ENCODE assay signal across 8 cellular contexts in genomic region chr19:9323919-9324583, GRCh38. TPM values are rescaled to one million over a fixed set of nuclear protein-coding genes. Genes with fewer than 3 reads are reported as not detected.
A peak's percentile ranks its signal among the peaks of the same experiment; 100 is the strongest.
DNase-seq lines count a peak whose midpoint lies in the region; TF ChIP-seq lines count a peak whose summit lies in the region.

Gene ZNF559 (plus strand): TSS chr19:9324179. CDS start chr19:9338550, 14,371 bp downstream.

- H4K5ac ChIP-seq in H9 (ENCODE audit: insufficient read length, low read depth, low read length), result no peak within 1 kb of the TSS

- H3K4me3 ChIP-seq in MG63 (peak within 1 kb of the TSS; percentile 75), foreskin fibroblast (ENCODE audit: low read depth in 1 of 2, low read length in 2 of 2) (peak within 1 kb of the TSS; percentile 75 to 82), neuron (ENCODE audit: low read length) (peak within 1 kb of the TSS; percentile 54)

- peaks cover 4% of the 10 kb centered on the region for H3K79me1 ChIP-seq in H9 (ENCODE audit: insufficient read depth, low read depth, low read length, poor library complexity, severe bottlenecking)

- peaks cover 46 to 54% (median 53%) of the 10 kb centered on the region in 3 experiments for H3K36me3 Mint-ChIP-seq in H9 (ENCODE audit: insufficient read depth in 1 of 3, low read depth in 3 of 3)

- peaks cover 2% of the 10 kb centered on the region for H3K27me3 Mint-ChIP-seq in H9 (ENCODE audit: low read depth)

- no peak within 1 kb of the TSS for H2BK120ac ChIP-seq in H9 (ENCODE audit: low read depth, low read length, poor library complexity, severe bottlenecking)

- no peak within 1 kb of the TSS for H2BK12ac ChIP-seq in H9 (ENCODE audit: insufficient read length, low read depth, low read length)

- DNase-seq in GDM1 (lab: John Stamatoyannopoulos, UW) (peak; percentile 93), H9 (peak; percentile 95), MG63 (peak; percentile 94), SHP77 (lab: John Stamatoyannopoulos, UW) (peak; percentile 90 to 91), activated gamma-delta T cell (lab: John Stamatoyannopoulos, UW) (peak; percentile 92), foreskin fibroblast (peak; percentile 92 to 98), stromal cell of bone marrow (ENCODE audit: low read depth) (peak; percentile 90)

- H3K36me3 ChIP-seq in MG63 (peaks cover 14% of the 10 kb centered on the region), neuron (ENCODE audit: insufficient read depth, low read length) (peaks cover 3% of the 10 kb centered on the region)

- no peak within 1 kb of the TSS for H4K91ac ChIP-seq in H9 (ENCODE audit: insufficient read length, low read depth, low read length)

- H3K27me3 ChIP-seq in H9 (ENCODE audit: insufficient read depth, low read length), result no peaks in the 10 kb centered on the region
- no peaks in the 10 kb centered on the region for H3K27me3 ChIP-seq in MG63
- no peaks in the 10 kb centered on the region for H3K27me3 ChIP-seq in neuron (ENCODE audit: insufficient read depth, low read length)

- H4K8ac ChIP-seq in H9 (replicated peaks; ENCODE audit: insufficient read length, low read depth, low read length), result no peak within 1 kb of the TSS

- TF ChIP-seq CTCF in H9 (conservative IDR thresholded peaks at IDR 0.05), result peak; percentile 59; the same call in 2 of the 3 replicates
- TF ChIP-seq CTCF in foreskin fibroblast (IDR thresholded peaks at IDR 0.05; ENCODE audit: low read depth, low read length), result peak; percentile 34

- H3K23ac ChIP-seq in H9 (ENCODE audit: insufficient read length, low read depth, low read length), result no peak within 1 kb of the TSS

- no peak within 1 kb of the TSS for H3K4ac ChIP-seq in H9 (ENCODE audit: low read depth, low read length)

- no peak within 1 kb of the TSS for H3T11ph ChIP-seq in H9 (ENCODE audit: low read length)

- H3K9me3 Mint-ChIP-seq in H9, result peaks cover 65 to 72% of the 10 kb centered on the region in 2 experiments

- peak within 1 kb of the TSS; percentile 64 for H3K9ac ChIP-seq in H9 (ENCODE audit: extremely low read depth, insufficient read length, low read length)

- peak within 1 kb of the TSS; percentile 84 to 88 for H3K4me3 Mint-ChIP-seq in H9

- H2BK20ac ChIP-seq in H9 (ENCODE audit: low read depth, low read length, poor library complexity, severe bottlenecking), result no peak within 1 kb of the TSS

- peak within 1 kb of the TSS; percentile 96 to 97 (median 96) for H3K27ac Mint-ChIP-seq in H9

- peak within 1 kb of the TSS; percentile 83 for H3K4me2 ChIP-seq in H9 (ENCODE audit: insufficient read depth, insufficient read length, low read length)

- no peak within 1 kb of the TSS for H2BK5ac ChIP-seq in H9 (ENCODE audit: insufficient read length, low read length)

- H2AFZ ChIP-seq in H9 (ENCODE audit: low read length), result peak within 1 kb of the TSS; percentile 82
- H2AFZ ChIP-seq in neuron (ENCODE audit: low read depth, low read length), result peak within 1 kb of the TSS; percentile 90

- no peak within 1 kb of the TSS for H2BK15ac ChIP-seq in H9 (ENCODE audit: low read depth, low read length)

- WGBS in H9 (ENCODE audit: extremely low coverage, insufficient read length, low lambda C conversion rate), result no CpG with 5 or more reads among the region's 48 CpGs

- H3K79me2 ChIP-seq in H9 (ENCODE audit: insufficient read depth, low read length), result no peaks in the 10 kb centered on the region; the same call in 1 of the 2 replicates

- H3K9me3 ChIP-seq in H9 (ENCODE audit: control insufficient read depth, low read depth, low read length), result no peaks in the 10 kb centered on the region
- peaks cover 43% of the 10 kb centered on the region for H3K9me3 ChIP-seq in MG63
- H3K9me3 ChIP-seq in neuron (ENCODE audit: low read length), result peaks cover 16% of the 10 kb centered on the region

- H3K18ac ChIP-seq in H9 (ENCODE audit: insufficient read length, low read depth, low read length), result peak within 1 kb of the TSS; percentile 62

- peaks cover 3% of the 10 kb centered on the region for H3K23me2 ChIP-seq in H9 (ENCODE audit: insufficient read length, low read depth, low read length, poor library complexity, severe bottlenecking)

- no peaks in the 10 kb centered on the region for H3K4me1 ChIP-seq in H9 (ENCODE audit: insufficient read depth, low read length)
- H3K4me1 ChIP-seq in neuron (ENCODE audit: insufficient read depth, low read length), result no peaks in the 10 kb centered on the region

- peak within 1 kb of the TSS; percentile 85; the same call in 1 of the 2 replicates for H3K14ac ChIP-seq in H9 (ENCODE audit: insufficient read depth, low read length)

- peak within 1 kb of the TSS; percentile 63 for H3K27ac ChIP-seq in H9 (ENCODE audit: insufficient read length, low read depth, low read length)

- peaks cover 5 to 10% of the 10 kb centered on the region in 2 experiments; a peak in 3 of 4 replicates for H3K4me1 Mint-ChIP-seq in H9

- no peak within 1 kb of the TSS for H3K56ac ChIP-seq in H9 (ENCODE audit: insufficient read length, low read depth, low read length)

- H4K20me1 ChIP-seq in H9 (ENCODE audit: control insufficient read depth, insufficient read depth, insufficient read length), result no peaks in the 10 kb centered on the region

- H2AK5ac ChIP-seq in H9 (ENCODE audit: insufficient read length, low read length), result no peak within 1 kb of the TSS

RNA-seq across cellular contexts. Expression of gene ZNF559, which starts in this region (rescaled TPM):
- total RNA-seq in H9 (2021), result 18.1 and 19.7 TPM in 2 replicates
- 17.7 and 20.0 TPM in 2 replicates for total RNA-seq in MG63 (2014; rRNA removed; shearing (Covaris generic); ENCODE audit: low replicate concordance)

Comparison
In these comparisons a context has a peak if more than half of its experiments do, and no peak if none do; other contexts are left out.
1. Peak in every context shown above with its lines: DNase-seq, H3K4me3 ChIP-seq and H3K27ac ChIP-seq.